ENCODE assay signal across 8 cellular contexts in the genomic region with DNA sequence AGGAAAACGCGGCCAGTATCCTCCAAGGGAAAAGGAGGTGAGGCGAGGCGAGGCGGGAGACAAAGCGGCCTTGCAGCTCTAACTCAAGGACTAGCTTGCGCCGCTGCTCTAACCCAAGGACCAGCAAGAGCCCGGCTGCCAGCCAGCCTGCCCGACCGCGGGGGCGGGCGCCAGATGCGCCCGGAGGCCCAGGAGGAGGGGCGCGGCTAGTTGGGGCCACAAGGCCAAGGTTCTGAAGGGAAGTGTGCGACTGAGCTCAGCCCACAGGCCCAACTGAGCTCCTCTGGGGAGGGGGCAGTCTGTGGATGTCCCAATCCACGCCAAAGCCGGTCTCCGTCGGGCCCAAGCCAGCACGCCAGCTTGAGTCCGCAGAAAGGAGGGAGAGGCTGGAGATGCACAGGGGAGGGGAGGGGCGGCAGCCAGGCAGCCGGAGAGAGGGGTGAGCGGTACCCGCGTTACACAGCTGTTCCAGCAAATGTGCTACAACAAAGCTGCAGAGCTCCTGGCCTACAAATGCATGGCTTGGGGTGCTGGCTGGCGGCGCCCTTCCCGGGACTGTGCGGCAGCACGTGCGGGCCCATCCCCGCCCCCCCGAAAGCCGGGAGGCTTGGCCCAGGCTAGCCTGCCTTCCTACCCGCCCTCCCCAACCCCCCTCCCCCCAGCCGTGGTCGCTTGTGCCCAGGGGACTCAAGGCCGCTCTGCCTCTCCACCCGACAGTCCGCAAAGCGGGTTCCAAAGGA. TPM values are rescaled to one million over a fixed set of nuclear protein-coding genes. Genes with fewer than 3 reads are reported as not detected.
DNase-seq lines count a peak whose midpoint lies in the region; ATAC-seq, FAIRE-seq and TF ChIP-seq lines count a peak whose summit lies in the region.

No MANE protein-coding gene starts in this region.

- H3K36me3 Mint-ChIP-seq in T-cell = no peaks in the 10 kb centered on the region

- H3K4me2 ChIP-seq in HepG2 (ENCODE audit: low read depth, low read length) = peak overlapping the region; percentile 82

- no peak for TF ChIP-seq POLR2A in HepG2 (IDR thresholded peaks at IDR 0.05; ENCODE audit: insufficient read depth in 1 of 2, low read depth in 2 of 2, low read length in 2 of 2)

- H3K27me3 ChIP-seq in BJ (ENCODE audit: control insufficient read depth, insufficient read depth, low read length) = no peaks in the 10 kb centered on the region
- H3K27me3 ChIP-seq in HepG2 (ENCODE audit: control insufficient read depth in 1 of 2, insufficient read depth in 2 of 2, low read length in 2 of 2) = no peaks in the 10 kb centered on the region; a peak in 1 of 5 replicates

- no peaks in the 10 kb centered on the region for H3K27me3 Mint-ChIP-seq in T-cell

- no peak for TF ChIP-seq EP300 in HepG2 (IDR thresholded peaks at IDR 0.05; ENCODE audit: low read depth in 2 of 2, low read length in 2 of 2)
- TF ChIP-seq EP300 in HepG2 (CRISPR knock-in tag; IDR thresholded peaks at IDR 0.05; ENCODE audit: borderline replicate concordance) = no peak

- ATAC-seq in GM19023 (IDR thresholded peaks at IDR 0.05; ENCODE audit: unreplicated experiment) (peak; percentile 11), HG03439 (IDR thresholded peaks at IDR 0.05; ENCODE audit: unreplicated experiment) (peak; percentile 11), T-cell (replicated peaks in 1 of 4) (peak; percentile 2 to 7 (median 4)), HepG2 (peak; percentile 44), HG02588 (IDR thresholded peaks at IDR 0.05; ENCODE audit: unreplicated experiment) (no peak)

- no peak for TF ChIP-seq RAD21 in HepG2 (CRISPR knock-in tag; IDR thresholded peaks at IDR 0.05)

- 0 out of 2 replicates have a peak, but pooled peaks cover 2% of the 10 kb centered on the region for H4K20me1 ChIP-seq in HepG2 (ENCODE audit: insufficient read depth, low read length)

- H2AFZ ChIP-seq in HepG2 (ENCODE audit: low read length) = no peak overlapping the region

- peak overlapping the region; percentile 90 for H3K27ac ChIP-seq in HepG2 (ENCODE audit: extremely low read length, insufficient read depth, low read length)

- no peak overlapping the region for H3K27ac Mint-ChIP-seq in T-cell

- in situ Hi-C loops in HepG2 (cut with HindIII; ENCODE audit: extremely low pct_ligation_motif_present, low pct_unique_long_range_greater_than_20kb) = no loop called here

- no peaks in the 10 kb centered on the region for H3K9me3 Mint-ChIP-seq in T-cell

- H3K36me3 ChIP-seq in BJ (ENCODE audit: control insufficient read depth, insufficient read depth, low read length) = no peaks in the 10 kb centered on the region
- no peaks in the 10 kb centered on the region for H3K36me3 ChIP-seq in HepG2 (replicated peaks in 1 of 2; ENCODE audit: control insufficient read depth in 1 of 2, insufficient read depth in 2 of 2, low read length in 2 of 2)

- WGBS in HepG2 (ENCODE audit: low lambda C conversion rate) = no CpG with 5 or more reads among the region's 46 CpGs

- no peak for FAIRE-seq in HepG2 (lab: Jason Lieb, UNC)

- H3K4me3 Mint-ChIP-seq in T-cell = peak overlapping the region; percentile 87 to 92 (median 88)

- H3K4me1 ChIP-seq in HepG2 (ENCODE audit: insufficient read depth, low read length) = peaks cover 18% of the 10 kb centered on the region

- no peaks in the 10 kb centered on the region for H3K9me3 ChIP-seq in HepG2 (ENCODE audit: low read length)

- peaks cover 11% of the 10 kb centered on the region for H3K79me2 ChIP-seq in HepG2 (ENCODE audit: insufficient read depth, low read length)

- POLR2A ChIA-PET in BJ (lab: Charles Lee) (interaction anchor here (0.5 kb wide), 1 partner anchor 834 kb away, joined by 3 read pairs; no protein-coding TSS in a partner anchor), T-cell (lab: Charles Lee) (no interaction called here), HepG2 (lab: Yijun Ruan, JAX) (interaction anchor here (1.3 to 2.1 kb wide), 2 partner anchors 18 to 52 kb away, joined by 3 to 7 read pairs; no protein-coding TSS in a partner anchor)

- BruUV-seq in HepG2 (replicated peaks; lab: Mats Ljungman, UMichigan) = no TSS peak

- DNase-seq in BJ (ENCODE audit: low read depth) (no peak), T-cell (peak in 15 of 34 experiments; percentile 0 to 21 (median 5)), cortex of kidney (lab: John Stamatoyannopoulos, UW) (peak; percentile 3), HepG2 (ENCODE audit: low spot score) (peak; percentile 0)
- DNase-seq in stimulated activated CD8-positive, alpha-beta memory T cell treated with anti-CD3 and anti-CD28 coated beads, Interleukin-15, amount 100 ng/mL, for 48 hours (ENCODE audit: low read depth in 2 of 2) = peak; percentile 1

- no peak for TF ChIP-seq CTCF in BJ (IDR thresholded peaks at IDR 0.05; ENCODE audit: insufficient read depth, low read depth, low read length)
- no peak for TF ChIP-seq CTCF in HepG2 (CRISPR knock-in tag; IDR thresholded peaks at IDR 0.05)

- CTCF ChIA-PET in BJ (lab: Yijun Ruan, JAX) = interaction anchor here (0.8 kb wide), 1 partner anchor 275 kb away, joined by 3 read pairs; no protein-coding TSS in a partner anchor
- CTCF ChIA-PET in T-cell (lab: Charles Lee) = no interaction called here
- CTCF ChIA-PET in HepG2 (lab: Yijun Ruan, JAX; ENCODE audit: low intra/inter-chr PET ratio, low total read pairs) = no interaction called here

- intact Hi-C loops in HepG2 (cut with micrococcal nuclease; ENCODE audit: unreplicated experiment) = no loop called here

- H3K4me1 Mint-ChIP-seq in T-cell = peaks cover 11 to 25% (median 18%) of the 10 kb centered on the region in 3 donors

- H3K4me3 ChIP-seq in BJ (ENCODE audit: low read depth, low read length) (peak overlapping the region; percentile 62), HepG2 (replicated peaks in 1 of 3; ENCODE audit: insufficient read depth in 1 of 3, low read depth in 2 of 3, low read length in 3 of 3) (peak overlapping the region; percentile 73 to 78 (median 74); a peak in 5 of 6 replicates)

- H3K9ac ChIP-seq in HepG2 (ENCODE audit: insufficient read depth, low read depth, low read length) = peak overlapping the region; percentile 71

TF ChIP-seq in HepG2, 621 proteins besides CTCF, POLR2A, EP300 and RAD21 (continues in another document):
- TF ChIP-seq HNRNPLL (IDR thresholded peaks at IDR 0.05; ENCODE audit: low read depth, low read length, poor library complexity, severe bottlenecking) (peak; percentile 38), ZNF777 (CRISPR knock-in tag; IDR thresholded peaks at IDR 0.05) (peak; percentile 35; the same call in 1 of the 2 replicates), ZNF354B (CRISPR knock-in tag; IDR thresholded peaks at IDR 0.05) (no peak)

RNA-seq across cellular contexts. Expression of a gene that starts 0.6 kb away (rescaled TPM):
- polyA plus RNA-seq in BJ (2011; rRNA removed) (1.2 and 1.3 TPM in 2 replicates), HepG2 (2011; rRNA removed) (2.8 and 3.1 TPM in 2 replicates)
- 2.9 and 3.3 TPM in 2 replicates for polyA minus RNA-seq in BJ (2011; rRNA and poly(A)+ RNA removed)
- total RNA-seq in T-cell (1 to 10 TPM; 3.6 to 5.7 (median 4.9) TPM), HepG2 (2016; rRNA removed; fragmentation: Illumina TruSeq; extraction: Trizol) (10.4 and 10.8 TPM in 2 replicates)
- total RNA-seq in HepG2 (2016; cell fraction: cytosol; rRNA removed; fragmentation: Illumina TruSeq; extraction: Trizol; ENCODE audit: low read depth) = 0.61 and 0.71 TPM in 2 replicates
- total RNA-seq in HepG2 (2016; cell fraction: insoluble cytoplasmic fraction; rRNA removed; fragmentation: Illumina TruSeq; extraction: Trizol) = 9.1 and 10.4 TPM in 2 replicates
- total RNA-seq in HepG2 (2016; cell fraction: membrane; rRNA removed; fragmentation: Illumina TruSeq; extraction: Trizol) = 3.6 and 3.8 TPM in 2 replicates
- total RNA-seq in HepG2 (2016; cell fraction: nucleus; rRNA removed; fragmentation: Illumina TruSeq; extraction: Trizol) = 11.8 and 13.9 TPM in 2 replicates
- 1.6 and 2.0 TPM in 2 replicates for polyA plus RNA-seq in HepG2 (2011; cell fraction: cytosol; rRNA removed)
- 4.2 and 4.7 TPM in 2 replicates for polyA plus RNA-seq in HepG2 (2011; cell fraction: nucleus; rRNA removed)
- polyA plus RNA-seq in HepG2 (2012) = 3.6 and 4.0 TPM in 2 replicates
- polyA plus RNA-seq in HepG2 (2016; cell fraction: cytosol; fragmentation: Illumina TruSeq; extraction: Trizol; ENCODE audit: low read depth) = 0.17 and 0.29 TPM in 2 replicates
- 5.3 and 6.3 TPM in 2 replicates for polyA plus RNA-seq in HepG2 (2016; cell fraction: insoluble cytoplasmic fraction; fragmentation: Illumina TruSeq; extraction: Trizol; ENCODE audit: low read depth)
- 1.0 and 1.1 TPM in 2 replicates for polyA plus RNA-seq in HepG2 (2016; cell fraction: membrane; fragmentation: Illumina TruSeq; extraction: Trizol; ENCODE audit: low read depth)
- 9.9 and 11.4 TPM in 2 replicates for polyA plus RNA-seq in HepG2 (2016; cell fraction: nucleus; fragmentation: Illumina TruSeq; extraction: Trizol; ENCODE audit: insufficient read depth, low read depth)
- polyA minus RNA-seq in HepG2 (2011; rRNA and poly(A)+ RNA removed; ENCODE audit: low replicate concordance) = 8.5 and 12.3 TPM in 2 replicates
- 2.5 and 3.5 TPM in 2 replicates for polyA minus RNA-seq in HepG2 (2011; cell fraction: cytosol; rRNA and poly(A)+ RNA removed)
- polyA minus RNA-seq in HepG2 (2011; cell fraction: nucleus; rRNA and poly(A)+ RNA removed) = 7.6 and 9.1 TPM in 2 replicates

RNA-seq across cellular contexts. Expression of a gene that starts 25.5 kb away (rescaled TPM):
- 0.06 TPM in 1 of 2 replicates, not detected in the other for polyA plus RNA-seq in BJ (2011; rRNA removed)
- polyA minus RNA-seq in BJ (2011; rRNA and poly(A)+ RNA removed) = not detected in 2 replicates
- total RNA-seq in T-cell = under 1 TPM in 2 of 5 donors, not detected in 3; 0.20 to 0.56 TPM
- not detected in 2 replicates for total RNA-seq in HepG2 (2016; rRNA removed; fragmentation: Illumina TruSeq; extraction: Trizol)
- not detected in 2 replicates for total RNA-seq in HepG2 (2016; cell fraction: cytosol; rRNA removed; fragmentation: Illumina TruSeq; extraction: Trizol; ENCODE audit: low read depth)
- total RNA-seq in HepG2 (2016; cell fraction: insoluble cytoplasmic fraction; rRNA removed; fragmentation: Illumina TruSeq; extraction: Trizol) = not detected in 2 replicates
- not detected in 2 replicates for total RNA-seq in HepG2 (2016; cell fraction: membrane; rRNA removed; fragmentation: Illumina TruSeq; extraction: Trizol)
- not detected in 2 replicates for total RNA-seq in HepG2 (2016; cell fraction: nucleus; rRNA removed; fragmentation: Illumina TruSeq; extraction: Trizol)
- 0.05 TPM in 1 of 2 replicates, not detected in the other for polyA plus RNA-seq in HepG2 (2011; rRNA removed)
- polyA plus RNA-seq in HepG2 (2011; cell fraction: cytosol; rRNA removed) = not detected in 2 replicates
- polyA plus RNA-seq in HepG2 (2011; cell fraction: nucleus; rRNA removed) = not detected in 2 replicates
- not detected in 2 replicates for polyA plus RNA-seq in HepG2 (2012)
- polyA plus RNA-seq in HepG2 (2016; cell fraction: cytosol; fragmentation: Illumina TruSeq; extraction: Trizol; ENCODE audit: low read depth) = not detected in 2 replicates
- not detected in 2 replicates for polyA plus RNA-seq in HepG2 (2016; cell fraction: insoluble cytoplasmic fraction; fragmentation: Illumina TruSeq; extraction: Trizol; ENCODE audit: low read depth)
- polyA plus RNA-seq in HepG2 (2016; cell fraction: membrane; fragmentation: Illumina TruSeq; extraction: Trizol; ENCODE audit: low read depth) = not detected in 2 replicates
- not detected in 2 replicates for polyA plus RNA-seq in HepG2 (2016; cell fraction: nucleus; fragmentation: Illumina TruSeq; extraction: Trizol; ENCODE audit: insufficient read depth, low read depth)
- not detected in 2 replicates for polyA minus RNA-seq in HepG2 (2011; rRNA and poly(A)+ RNA removed; ENCODE audit: low replicate concordance)
- polyA minus RNA-seq in HepG2 (2011; cell fraction: cytosol; rRNA and poly(A)+ RNA removed) = not detected in 2 replicates
- polyA minus RNA-seq in HepG2 (2011; cell fraction: nucleus; rRNA and poly(A)+ RNA removed) = not detected in 2 replicates

Comparison
In these comparisons a context has a peak if more than half of its experiments do, and no peak if none do; other contexts are left out.
1. POLR2A ChIA-PET loops: an anchor here in BJ (0.5 kb wide) and HepG2 (1.3 to 2.1 kb wide); none called in T-cell.